Comparison of ENCODE assay signal across 8 cellular contexts in genomic region chr22:22720724-22721261, GRCh38.
A peak's percentile ranks its signal among the peaks of the same experiment; 100 is the strongest.
DNase-seq lines count a peak whose midpoint lies in the region; ATAC-seq and TF ChIP-seq lines count a peak whose summit lies in the region.

No MANE protein-coding gene starts in this region.

- H3K27me3 Mint-ChIP-seq in activated T-helper 1 cell treated with anti-CD3 and anti-CD28 coated beads, Interleukin-12 subunit alpha, Interleukin-12 subunit beta, Interleukin-2, Interleukin-4 antibody, amounts not matched to agents 30 ng/mL and 10 ng/mL and 1 ng/mL, durations not matched to agents 14 hours and 24 hours and 36 hours (ENCODE audit: insufficient read depth): peaks cover 16% of the 10 kb centered on the region
- peaks cover 0 to 3% (median 0%) of the 10 kb centered on the region in 5 donors for H3K27me3 Mint-ChIP-seq in naive thymus-derived CD4-positive, alpha-beta T cell

- DNase-seq in activated T-helper 1 cell treated with anti-CD3 and anti-CD28 coated beads, Interleukin-12 subunit alpha, Interleukin-12 subunit beta, Interleukin-2, Interleukin-4 antibody, amounts not matched to agents 30 ng/mL and 10 ng/mL and 1 ng/mL, durations not matched to agents 14 hours and 24 hours and 36 hours (ENCODE audit: low spot score): no peak
- no peak for DNase-seq in naive thymus-derived CD4-positive, alpha-beta T cell
- DNase-seq in NCI-H1105 (lab: John Stamatoyannopoulos, UW): no peak
- no peak for DNase-seq in SK-N-DZ (ENCODE audit: low spot score)
- no peak for DNase-seq in A673 (ENCODE audit: low spot score)
- DNase-seq in ureter (ENCODE audit: low spot score): no peak

- peaks cover 32% of the 10 kb centered on the region for H3K4me1 Mint-ChIP-seq in activated T-helper 1 cell treated with anti-CD3 and anti-CD28 coated beads, Interleukin-12 subunit alpha, Interleukin-12 subunit beta, Interleukin-2, Interleukin-4 antibody, amounts not matched to agents 30 ng/mL and 10 ng/mL and 1 ng/mL, durations not matched to agents 14 hours and 24 hours and 36 hours (ENCODE audit: low read depth)
- H3K4me1 Mint-ChIP-seq in naive thymus-derived CD4-positive, alpha-beta T cell: peaks cover 0 to 28% (median 16%) of the 10 kb centered on the region in 7 donors

- POLR2A ChIA-PET in naive thymus-derived CD4-positive, alpha-beta T cell (lab: Charles Lee): no interaction called here
- POLR2A ChIA-PET in A673 (lab: Charles Lee; ENCODE audit: low non-redundant PET): interaction anchor here (0.6 kb wide), 1 partner anchor 18 kb away, joined by 3 read pairs; no protein-coding TSS in a partner anchor

- no TSS peak for BruUV-seq in A673 (replicated peaks; lab: Mats Ljungman, UMichigan)

- no peaks in the 10 kb centered on the region for H3K27me3 ChIP-seq in naive thymus-derived CD4-positive, alpha-beta T cell (ENCODE audit: control insufficient read depth in 2 of 2, insufficient read depth in 2 of 2, low read length in 2 of 2)
- peaks cover 7% of the 10 kb centered on the region for H3K27me3 ChIP-seq in A673 (replicated peaks; ENCODE audit: insufficient read depth, low read depth, low read length, poor library complexity)

- no peak overlapping the region for H3K4me3 ChIP-seq in naive thymus-derived CD4-positive, alpha-beta T cell (ENCODE audit: low read length)
- H3K4me3 ChIP-seq in A673 (ENCODE audit: low read depth, low read length, poor library complexity, severe bottlenecking): no peak overlapping the region

- peak overlapping the region; percentile 4 for H3K27ac Mint-ChIP-seq in activated T-helper 1 cell treated with anti-CD3 and anti-CD28 coated beads, Interleukin-12 subunit alpha, Interleukin-12 subunit beta, Interleukin-2, Interleukin-4 antibody, amounts not matched to agents 30 ng/mL and 10 ng/mL and 1 ng/mL, durations not matched to agents 14 hours and 24 hours and 36 hours
- peak overlapping the region in 1 of 9 donors; percentile 88 for H3K27ac Mint-ChIP-seq in naive thymus-derived CD4-positive, alpha-beta T cell

- no peaks in the 10 kb centered on the region for H3K9me3 ChIP-seq in naive thymus-derived CD4-positive, alpha-beta T cell (ENCODE audit: control insufficient read depth in 2 of 3, low read length in 3 of 3)
- no peaks in the 10 kb centered on the region for H3K9me3 ChIP-seq in A673 (ENCODE audit: low read depth, low read length, poor library complexity, severe bottlenecking)

- intact Hi-C loops in activated T-helper 1 cell treated with anti-CD3 and anti-CD28 coated beads, Interleukin-12 subunit alpha, Interleukin-12 subunit beta, Interleukin-2, Interleukin-4 antibody, amounts not matched to agents 30 ng/mL and 10 ng/mL and 1 ng/mL, durations not matched to agents 14 hours and 24 hours and 36 hours (cut with micrococcal nuclease): loop anchor here (5.0 kb wide), 1 partner anchor 292 kb away; no protein-coding TSS in a partner anchor
- intact Hi-C loops in naive thymus-derived CD4-positive, alpha-beta T cell (cut with micrococcal nuclease): loop anchor here in 1 of 2 donors (1.0 kb wide), 1 partner anchor 10 kb away; no protein-coding TSS in a partner anchor
- intact Hi-C loops in A673 (cut with micrococcal nuclease; ENCODE audit: unreplicated experiment): no loop called here

- peaks cover 6 to 34% of the 10 kb centered on the region in 2 donors for H3K4me1 ChIP-seq in naive thymus-derived CD4-positive, alpha-beta T cell (ENCODE audit: control insufficient read depth in 2 of 2, insufficient read depth in 2 of 2, low read length in 2 of 2)
- no peaks in the 10 kb centered on the region for H3K4me1 ChIP-seq in A673 (ENCODE audit: insufficient read depth, low read length, poor library complexity, severe bottlenecking)

- CTCF ChIA-PET in naive thymus-derived CD4-positive, alpha-beta T cell (lab: Charles Lee): interaction anchor here (0.7 to 2.5 kb wide), 4 partner anchors 8 to 163 kb away, joined by 3 to 17 read pairs (median 3); no protein-coding TSS in a partner anchor
- CTCF ChIA-PET in A673 (lab: Charles Lee): interaction anchor here (0.6 to 1.1 kb wide), 3 partner anchors 9 to 257 kb away, joined by 3 to 4 read pairs (median 3); no protein-coding TSS in a partner anchor

- H3K36me3 Mint-ChIP-seq in activated T-helper 1 cell treated with anti-CD3 and anti-CD28 coated beads, Interleukin-12 subunit alpha, Interleukin-12 subunit beta, Interleukin-2, Interleukin-4 antibody, amounts not matched to agents 30 ng/mL and 10 ng/mL and 1 ng/mL, durations not matched to agents 14 hours and 24 hours and 36 hours (ENCODE audit: low read depth): no peaks in the 10 kb centered on the region
- no peaks in the 10 kb centered on the region for H3K36me3 Mint-ChIP-seq in naive thymus-derived CD4-positive, alpha-beta T cell

- no peak overlapping the region for H3K4me3 Mint-ChIP-seq in activated T-helper 1 cell treated with anti-CD3 and anti-CD28 coated beads, Interleukin-12 subunit alpha, Interleukin-12 subunit beta, Interleukin-2, Interleukin-4 antibody, amounts not matched to agents 30 ng/mL and 10 ng/mL and 1 ng/mL, durations not matched to agents 14 hours and 24 hours and 36 hours
- H3K4me3 Mint-ChIP-seq in naive thymus-derived CD4-positive, alpha-beta T cell: no peak overlapping the region

- H3K27ac ChIP-seq in naive thymus-derived CD4-positive, alpha-beta T cell (ENCODE audit: low read depth, low read length): no peak overlapping the region
- H3K27ac ChIP-seq in A673 (ENCODE audit: low read depth, low read length, poor library complexity, severe bottlenecking): no peak overlapping the region

- TF ChIP-seq CTCF in A673 (conservative IDR thresholded peaks at IDR 0.05; ENCODE audit: low read depth, low read length): no peak

- no peaks in the 10 kb centered on the region for H3K36me3 ChIP-seq in naive thymus-derived CD4-positive, alpha-beta T cell (ENCODE audit: control insufficient read depth in 2 of 3, insufficient read depth in 3 of 3, low read length in 3 of 3)
- no peaks in the 10 kb centered on the region for H3K36me3 ChIP-seq in A673 (ENCODE audit: insufficient read depth, low read length, poor library complexity, severe bottlenecking)

- ATAC-seq in GM19035 (IDR thresholded peaks at IDR 0.05; ENCODE audit: unreplicated experiment) (peak; percentile 59), HG02973 (IDR thresholded peaks at IDR 0.05; ENCODE audit: unreplicated experiment) (peak; percentile 76)
- peak; percentile 74 for ATAC-seq in naive thymus-derived CD4-positive, alpha-beta T cell

- no peaks in the 10 kb centered on the region for H3K9me3 Mint-ChIP-seq in activated T-helper 1 cell treated with anti-CD3 and anti-CD28 coated beads, Interleukin-12 subunit alpha, Interleukin-12 subunit beta, Interleukin-2, Interleukin-4 antibody, amounts not matched to agents 30 ng/mL and 10 ng/mL and 1 ng/mL, durations not matched to agents 14 hours and 24 hours and 36 hours
- no peaks in the 10 kb centered on the region for H3K9me3 Mint-ChIP-seq in naive thymus-derived CD4-positive, alpha-beta T cell
